ENCODE assay signal across 8 cellular contexts in genomic region chr4:55435136-55435535, GRCh38. TPM values are rescaled to one million over a fixed set of nuclear protein-coding genes. Genes with fewer than 3 reads are reported as not detected.
DNase-seq lines count a peak whose midpoint lies in the region; ATAC-seq, FAIRE-seq and TF ChIP-seq lines count a peak whose summit lies in the region.

No MANE protein-coding gene starts in this region.

- H3K9ac ChIP-seq in fibroblast of lung (ENCODE audit: insufficient read depth, low read length) = no peak overlapping the region

- no peaks in the 10 kb centered on the region for H3K4me1 ChIP-seq in fibroblast of lung (ENCODE audit: control insufficient read depth, extremely low read depth, insufficient read depth, low read length)

- peak; percentile 47 for DNase-seq in ELR (ENCODE audit: low read depth)
- peak; percentile 29 to 46 for DNase-seq in fibroblast of lung (ENCODE audit: low read depth in 2 of 2)
- peak; percentile 20 for DNase-seq in stimulated activated naive CD8-positive, alpha-beta T cell treated with anti-CD3 and anti-CD28 coated beads, Interleukin-15, Interleukin-2, amounts not matched to agents 100 U/mL and 50 U/mL, for 24 hours
- no peak for DNase-seq in amygdala (lab: John Stamatoyannopoulos, UW)
- no peak for DNase-seq in urothelium cell line (ENCODE audit: low spot score)
- no peak for DNase-seq in iPS-NIHi11 (ENCODE audit: low spot score)

- H3K36me3 ChIP-seq in fibroblast of lung (ENCODE audit: control insufficient read depth, insufficient read depth, low read length) = peaks cover 5% of the 10 kb centered on the region

- H3K27me3 ChIP-seq in fibroblast of lung (ENCODE audit: control insufficient read depth, insufficient read depth, low read length) = no peaks in the 10 kb centered on the region

- no peaks in the 10 kb centered on the region for H3K79me2 ChIP-seq in fibroblast of lung (ENCODE audit: control insufficient read depth, insufficient read depth, low read length)

- H3K4me3 ChIP-seq in fibroblast of lung (replicated peaks in 1 of 4; ENCODE audit: control extremely low read depth in 1 of 4, insufficient read depth in 1 of 4, low read depth in 3 of 4, low read length in 4 of 4) = no peak overlapping the region

- H3K4me2 ChIP-seq in fibroblast of lung (ENCODE audit: extremely low read depth, insufficient read depth, low read length) = no peak overlapping the region

- H4K20me1 ChIP-seq in fibroblast of lung (ENCODE audit: control insufficient read depth, extremely low read depth, insufficient read depth, low read length) = no peaks in the 10 kb centered on the region

- H2AFZ ChIP-seq in fibroblast of lung (ENCODE audit: low read length) = no peak overlapping the region

- peak; percentile 24 to 38 for TF ChIP-seq CTCF in fibroblast of lung (conservative IDR thresholded peaks at IDR 0.05 in 1 of 2, IDR thresholded peaks at IDR 0.05 in 1 of 2; ENCODE audit: low read depth in 1 of 2, low read length in 2 of 2)

- H3K9me3 ChIP-seq in fibroblast of lung (ENCODE audit: control insufficient read depth, insufficient read depth, low read depth, low read length) = no peaks in the 10 kb centered on the region

- ATAC-seq in GM21619 (IDR thresholded peaks at IDR 0.05; ENCODE audit: unreplicated experiment) (peak; percentile 77), SK-N-SH treated with all-trans-retinoic acid at 6 μM for 48 hours (peak; percentile 78)
- peak; percentile 91 for ATAC-seq in stimulated activated naive CD8-positive, alpha-beta T cell treated with anti-CD3 and anti-CD28 coated beads, Interleukin-15, Interleukin-2, amounts not matched to agents 100 U/mL and 50 U/mL, for 24 hours

- no peak for FAIRE-seq in urothelium cell line (lab: Jason Lieb, UNC)

- no peak overlapping the region for H3K27ac ChIP-seq in fibroblast of lung (ENCODE audit: insufficient read depth, low read length)

TF ChIP-seq in SK-N-SH treated with all-trans-retinoic acid at 6 μM for 48 hours, 23 proteins besides CTCF, POLR2A, EP300 and RAD21:
- TF ChIP-seq ZNF8 (CRISPR knock-in tag; IDR thresholded peaks at IDR 0.05) (no peak), ISL1 (CRISPR knock-in tag; IDR thresholded peaks at IDR 0.05) (no peak), TSHZ2 (CRISPR knock-in tag; IDR thresholded peaks at IDR 0.05) (no peak), SNAI2 (CRISPR knock-in tag; IDR thresholded peaks at IDR 0.05) (no peak), TOX (CRISPR knock-in tag; IDR thresholded peaks at IDR 0.05; ENCODE audit: borderline replicate concordance) (no peak), ZC3H10 (CRISPR knock-in tag; IDR thresholded peaks at IDR 0.05) (no peak), CSRNP3 (CRISPR knock-in tag; IDR thresholded peaks at IDR 0.05) (no peak), ARNTL (CRISPR knock-in tag; IDR thresholded peaks at IDR 0.05; ENCODE audit: borderline replicate concordance, low read depth) (no peak), ZNF565 (CRISPR knock-in tag; conservative IDR thresholded peaks at IDR 0.05; ENCODE audit: low read depth) (no peak), TCF4 (CRISPR knock-in tag; IDR thresholded peaks at IDR 0.05; ENCODE audit: borderline replicate concordance) (no peak), CREB5 (CRISPR knock-in tag; IDR thresholded peaks at IDR 0.05; ENCODE audit: low read depth) (no peak), ZFP3 (CRISPR knock-in tag; IDR thresholded peaks at IDR 0.05) (no peak), PPARA (CRISPR knock-in tag; IDR thresholded peaks at IDR 0.05; ENCODE audit: borderline replicate concordance) (no peak), BACH2 (CRISPR knock-in tag; IDR thresholded peaks at IDR 0.05; ENCODE audit: borderline replicate concordance) (no peak), RARB (CRISPR knock-in tag; IDR thresholded peaks at IDR 0.05) (no peak), GLIS3 (CRISPR knock-in tag; IDR thresholded peaks at IDR 0.05) (no peak), CSDC2 (CRISPR knock-in tag; IDR thresholded peaks at IDR 0.05) (no peak), OSR1 (CRISPR knock-in tag; IDR thresholded peaks at IDR 0.05) (no peak)

RNA-seq across cellular contexts. Expression of gene TMEM165, which starts 39.4 kb away (rescaled TPM):
- total RNA-seq in fibroblast of lung = 98.9 and 108 TPM in 2 replicates
- 103 and 183 TPM in 2 replicates for polyA plus RNA-seq in fibroblast of lung
- 71.1 and 102 TPM in 2 replicates for polyA plus RNA-seq in fibroblast of lung (2012)
- polyA minus RNA-seq in fibroblast of lung (ENCODE audit: low replicate concordance) = 137 and 166 TPM in 2 replicates

Comparison
In these comparisons a context has a peak if more than half of its experiments do, and no peak if none do; other contexts are left out.
1. DNase-seq: peak in ELR (single experiment), fibroblast of lung (2 of 2) and stimulated activated naive CD8-positive, alpha-beta T cell treated with anti-CD3 and anti-CD28 coated beads, Interleukin-15, Interleukin-2, amounts not matched to agents 100 U/mL and 50 U/mL, for 24 hours (single experiment); none in amygdala (0 of 56), urothelium cell line (single experiment) and iPS-NIHi11 (single experiment).
2. Peak in every context shown above with its lines, with median percentiles within 50 percentile points of each other: ATAC-seq.